1 cellular context compared by ENCODE assay signal in the genomic region with DNA sequence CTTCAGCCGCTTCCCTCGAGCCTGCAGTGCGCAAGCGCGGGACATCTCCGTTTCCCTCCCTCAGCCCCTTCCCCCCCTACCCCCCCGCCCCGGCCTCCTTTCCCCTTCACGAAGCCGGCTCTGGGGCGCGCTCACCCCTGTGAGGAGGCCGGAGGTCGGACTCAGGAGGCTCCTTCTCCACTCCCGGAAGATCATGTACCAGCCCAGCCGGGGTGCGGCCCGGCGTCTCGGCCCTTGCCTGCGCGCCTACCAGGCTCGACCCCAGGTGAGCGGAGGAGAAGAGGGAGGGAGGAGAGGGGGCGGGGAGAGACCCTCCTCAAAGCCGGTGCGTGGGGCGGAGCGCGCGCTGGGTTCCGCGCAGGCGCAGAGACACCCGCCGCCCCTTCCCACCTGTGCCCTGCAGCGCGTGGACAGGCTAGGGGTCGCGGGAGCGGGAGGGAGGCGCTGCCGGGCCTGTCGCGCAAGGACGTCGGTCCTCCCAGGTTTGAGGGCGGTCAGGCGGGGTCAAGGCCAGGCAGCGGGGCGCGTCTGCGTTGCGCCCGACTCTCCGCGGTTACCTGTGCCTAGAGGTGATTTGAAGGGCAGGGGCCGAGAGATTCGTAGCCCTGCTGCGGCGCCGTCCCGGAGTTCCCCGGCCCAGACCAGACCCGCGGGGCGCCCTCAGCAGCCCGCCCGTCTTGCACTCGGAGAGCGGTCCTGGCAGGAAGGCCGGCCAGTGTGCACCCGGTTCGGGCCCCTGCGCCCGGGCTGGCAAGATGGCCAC.
TF ChIP-seq lines count a peak whose summit lies in the region.

TSS of gene C6orf136 (plus strand) at position 95 of the 763 bp plus-strand sequence. CDS start at position 194, 99 bp downstream.

TF ChIP-seq in K562, 482 proteins besides CTCF, POLR2A, EP300 and RAD21 (continued from another document and continues in another):
- TF ChIP-seq HMG20B (CRISPR knock-in tag; IDR thresholded peaks at IDR 0.05) (no peak), PHF8 (IDR thresholded peaks at IDR 0.05; ENCODE audit: borderline replicate concordance, low read length) (peak; percentile 87), DACH1 (IDR thresholded peaks at IDR 0.05; ENCODE audit: partially characterized antibody) (no peak), PURB (CRISPR knock-in tag; IDR thresholded peaks at IDR 0.05; ENCODE audit: low read depth) (no peak), MYC (IDR thresholded peaks at IDR 0.05; ENCODE audit: low read depth, low read length) (peak; percentile 89), MYC (CRISPR knock-in tag; IDR thresholded peaks at IDR 0.05; ENCODE audit: borderline replicate concordance, low read depth) (peak; percentile 80; the same call in 1 of the 2 replicates), NFE2L1 (tag; IDR thresholded peaks at IDR 0.05; ENCODE audit: borderline replicate concordance, low read depth) (no peak), ZNF57 (CRISPR knock-in tag; IDR thresholded peaks at IDR 0.05) (no peak), ZNF431 (CRISPR knock-in tag; IDR thresholded peaks at IDR 0.05) (peak; percentile 60), HEY1 (CRISPR knock-in tag; IDR thresholded peaks at IDR 0.05; ENCODE audit: borderline replicate concordance) (no peak), KLF1 (tag; IDR thresholded peaks at IDR 0.05) (peak; percentile 69; the same call in 1 of the 2 replicates), TAF1 (IDR thresholded peaks at IDR 0.05; ENCODE audit: control insufficient read depth, extremely low read depth, insufficient read depth, low read length, severe bottlenecking) (peak; percentile 63), ELF2 (CRISPR knock-in tag; IDR thresholded peaks at IDR 0.05) (no peak), POLR2G (IDR thresholded peaks at IDR 0.05; ENCODE audit: low read depth, low read length) (peak; percentile 90), ZNF174 (CRISPR knock-in tag; IDR thresholded peaks at IDR 0.05) (no peak), ZNF778 (CRISPR knock-in tag; IDR thresholded peaks at IDR 0.05) (no peak), NFIX (CRISPR knock-in tag; IDR thresholded peaks at IDR 0.05; ENCODE audit: low read depth) (no peak), ZNF263 (CRISPR knock-in tag; IDR thresholded peaks at IDR 0.05; ENCODE audit: borderline replicate concordance) (peak; percentile 79), ZZZ3 (IDR thresholded peaks at IDR 0.05) (no peak), RB1 (IDR thresholded peaks at IDR 0.05; ENCODE audit: low read depth) (peak; percentile 53; the same call in 1 of the 2 replicates), HDAC2 (IDR thresholded peaks at IDR 0.05) (peak; percentile 79; the same call in 1 of the 2 replicates), ZNF609 (CRISPR knock-in tag; IDR thresholded peaks at IDR 0.05; ENCODE audit: borderline replicate concordance) (peak; percentile 83; the same call in 1 of the 2 replicates), ZNF436 (CRISPR knock-in tag; IDR thresholded peaks at IDR 0.05) (no peak), ZNF12 (CRISPR knock-in tag; IDR thresholded peaks at IDR 0.05) (peak; percentile 74; the same call in 1 of the 2 replicates), FOSL1 (tag; conservative IDR thresholded peaks at IDR 0.05) (0 out of 2 replicates have a peak, but pooled peaks have one; percentile 6), POLR2B (IDR thresholded peaks at IDR 0.05; ENCODE audit: low read depth, partially characterized antibody) (peak; percentile 24), RREB1 (CRISPR knock-in tag; IDR thresholded peaks at IDR 0.05) (no peak), ZNF143 (CRISPR knock-in tag; IDR thresholded peaks at IDR 0.05) (peak; percentile 54; the same call in 1 of the 2 replicates), ZFP30 (CRISPR knock-in tag; IDR thresholded peaks at IDR 0.05; ENCODE audit: borderline replicate concordance) (no peak), ZNF408 (CRISPR knock-in tag; IDR thresholded peaks at IDR 0.05; ENCODE audit: low read depth) (no peak), PYGO2 (tag; IDR thresholded peaks at IDR 0.05) (no peak), FUS (optimal IDR thresholded peaks at IDR 0.05; ENCODE audit: low read depth, low read length) (peak; percentile 94), MTA1 (IDR thresholded peaks at IDR 0.05; ENCODE audit: borderline replicate concordance) (no peak), SMARCA5 (IDR thresholded peaks at IDR 0.05) (no peak), ZNF507 (tag; conservative IDR thresholded peaks at IDR 0.05) (no peak), NELFE (IDR thresholded peaks at IDR 0.05; ENCODE audit: insufficient read depth, insufficient read length) (no peak), ESRRB (CRISPR knock-in tag; IDR thresholded peaks at IDR 0.05; ENCODE audit: borderline replicate concordance) (no peak), CREBBP (IDR thresholded peaks at IDR 0.05; ENCODE audit: low read depth, low read length) (no peak), NCOA4 (IDR thresholded peaks at IDR 0.05; ENCODE audit: partially characterized antibody) (no peak), PCBP2 (IDR thresholded peaks at IDR 0.05; ENCODE audit: low read depth, low read length, poor library complexity, severe bottlenecking) (peak; percentile 55)
- TF ChIP-seq, protein P1, sequence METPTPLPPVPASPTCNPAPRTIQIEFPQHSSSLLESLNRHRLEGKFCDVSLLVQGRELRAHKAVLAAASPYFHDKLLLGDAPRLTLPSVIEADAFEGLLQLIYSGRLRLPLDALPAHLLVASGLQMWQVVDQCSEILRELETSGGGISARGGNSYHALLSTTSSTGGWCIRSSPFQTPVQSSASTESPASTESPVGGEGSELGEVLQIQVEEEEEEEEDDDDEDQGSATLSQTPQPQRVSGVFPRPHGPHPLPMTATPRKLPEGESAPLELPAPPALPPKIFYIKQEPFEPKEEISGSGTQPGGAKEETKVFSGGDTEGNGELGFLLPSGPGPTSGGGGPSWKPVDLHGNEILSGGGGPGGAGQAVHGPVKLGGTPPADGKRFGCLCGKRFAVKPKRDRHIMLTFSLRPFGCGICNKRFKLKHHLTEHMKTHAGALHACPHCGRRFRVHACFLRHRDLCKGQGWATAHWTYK (CRISPR knock-in tag; IDR thresholded peaks at IDR 0.05), result peak; percentile 9; the same call in 1 of the 2 replicates
- TF ChIP-seq, protein P2, sequence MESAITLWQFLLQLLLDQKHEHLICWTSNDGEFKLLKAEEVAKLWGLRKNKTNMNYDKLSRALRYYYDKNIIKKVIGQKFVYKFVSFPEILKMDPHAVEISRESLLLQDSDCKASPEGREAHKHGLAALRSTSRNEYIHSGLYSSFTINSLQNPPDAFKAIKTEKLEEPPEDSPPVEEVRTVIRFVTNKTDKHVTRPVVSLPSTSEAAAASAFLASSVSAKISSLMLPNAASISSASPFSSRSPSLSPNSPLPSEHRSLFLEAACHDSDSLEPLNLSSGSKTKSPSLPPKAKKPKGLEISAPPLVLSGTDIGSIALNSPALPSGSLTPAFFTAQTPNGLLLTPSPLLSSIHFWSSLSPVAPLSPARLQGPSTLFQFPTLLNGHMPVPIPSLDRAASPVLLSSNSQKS (CRISPR knock-in tag; IDR thresholded peaks at IDR 0.05), result no peak
- TF ChIP-seq, protein P3, sequence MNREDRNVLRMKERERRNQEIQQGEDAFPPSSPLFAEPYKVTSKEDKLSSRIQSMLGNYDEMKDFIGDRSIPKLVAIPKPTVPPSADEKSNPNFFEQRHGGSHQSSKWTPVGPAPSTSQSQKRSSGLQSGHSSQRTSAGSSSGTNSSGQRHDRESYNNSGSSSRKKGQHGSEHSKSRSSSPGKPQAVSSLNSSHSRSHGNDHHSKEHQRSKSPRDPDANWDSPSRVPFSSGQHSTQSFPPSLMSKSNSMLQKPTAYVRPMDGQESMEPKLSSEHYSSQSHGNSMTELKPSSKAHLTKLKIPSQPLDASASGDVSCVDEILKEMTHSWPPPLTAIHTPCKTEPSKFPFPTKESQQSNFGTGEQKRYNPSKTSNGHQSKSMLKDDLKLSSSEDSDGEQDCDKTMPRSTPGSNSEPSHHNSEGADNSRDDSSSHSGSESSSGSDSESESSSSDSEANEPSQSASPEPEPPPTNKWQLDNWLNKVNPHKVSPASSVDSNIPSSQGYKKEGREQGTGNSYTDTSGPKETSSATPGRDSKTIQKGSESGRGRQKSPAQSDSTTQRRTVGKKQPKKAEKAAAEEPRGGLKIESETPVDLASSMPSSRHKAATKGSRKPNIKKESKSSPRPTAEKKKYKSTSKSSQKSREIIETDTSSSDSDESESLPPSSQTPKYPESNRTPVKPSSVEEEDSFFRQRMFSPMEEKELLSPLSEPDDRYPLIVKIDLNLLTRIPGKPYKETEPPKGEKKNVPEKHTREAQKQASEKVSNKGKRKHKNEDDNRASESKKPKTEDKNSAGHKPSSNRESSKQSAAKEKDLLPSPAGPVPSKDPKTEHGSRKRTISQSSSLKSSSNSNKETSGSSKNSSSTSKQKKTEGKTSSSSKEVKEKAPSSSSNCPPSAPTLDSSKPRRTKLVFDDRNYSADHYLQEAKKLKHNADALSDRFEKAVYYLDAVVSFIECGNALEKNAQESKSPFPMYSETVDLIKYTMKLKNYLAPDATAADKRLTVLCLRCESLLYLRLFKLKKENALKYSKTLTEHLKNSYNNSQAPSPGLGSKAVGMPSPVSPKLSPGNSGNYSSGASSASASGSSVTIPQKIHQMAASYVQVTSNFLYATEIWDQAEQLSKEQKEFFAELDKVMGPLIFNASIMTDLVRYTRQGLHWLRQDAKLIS (CRISPR knock-in tag; IDR thresholded peaks at IDR 0.05), result 0 out of 2 replicates have a peak, but pooled peaks have one; percentile 28
- TF ChIP-seq, protein P4, sequence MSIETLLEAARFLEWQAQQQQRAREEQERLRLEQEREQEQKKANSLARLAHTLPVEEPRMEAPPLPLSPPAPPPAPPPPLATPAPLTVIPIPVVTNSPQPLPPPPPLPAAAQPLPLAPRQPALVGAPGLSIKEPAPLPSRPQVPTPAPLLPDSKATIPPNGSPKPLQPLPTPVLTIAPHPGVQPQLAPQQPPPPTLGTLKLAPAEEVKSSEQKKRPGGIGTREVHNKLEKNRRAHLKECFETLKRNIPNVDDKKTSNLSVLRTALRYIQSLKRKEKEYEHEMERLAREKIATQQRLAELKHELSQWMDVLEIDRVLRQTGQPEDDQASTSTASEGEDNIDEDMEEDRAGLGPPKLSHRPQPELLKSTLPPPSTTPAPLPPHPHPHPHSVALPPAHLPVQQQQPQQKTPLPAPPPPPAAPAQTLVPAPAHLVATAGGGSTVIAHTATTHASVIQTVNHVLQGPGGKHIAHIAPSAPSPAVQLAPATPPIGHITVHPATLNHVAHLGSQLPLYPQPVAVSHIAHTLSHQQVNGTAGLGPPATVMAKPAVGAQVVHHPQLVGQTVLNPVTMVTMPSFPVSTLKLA (conservative IDR thresholded peaks at IDR 0.05), result peak; percentile 75 to 85
